Comparison of ENCODE assay signal across 14 cellular contexts in the genomic region with DNA sequence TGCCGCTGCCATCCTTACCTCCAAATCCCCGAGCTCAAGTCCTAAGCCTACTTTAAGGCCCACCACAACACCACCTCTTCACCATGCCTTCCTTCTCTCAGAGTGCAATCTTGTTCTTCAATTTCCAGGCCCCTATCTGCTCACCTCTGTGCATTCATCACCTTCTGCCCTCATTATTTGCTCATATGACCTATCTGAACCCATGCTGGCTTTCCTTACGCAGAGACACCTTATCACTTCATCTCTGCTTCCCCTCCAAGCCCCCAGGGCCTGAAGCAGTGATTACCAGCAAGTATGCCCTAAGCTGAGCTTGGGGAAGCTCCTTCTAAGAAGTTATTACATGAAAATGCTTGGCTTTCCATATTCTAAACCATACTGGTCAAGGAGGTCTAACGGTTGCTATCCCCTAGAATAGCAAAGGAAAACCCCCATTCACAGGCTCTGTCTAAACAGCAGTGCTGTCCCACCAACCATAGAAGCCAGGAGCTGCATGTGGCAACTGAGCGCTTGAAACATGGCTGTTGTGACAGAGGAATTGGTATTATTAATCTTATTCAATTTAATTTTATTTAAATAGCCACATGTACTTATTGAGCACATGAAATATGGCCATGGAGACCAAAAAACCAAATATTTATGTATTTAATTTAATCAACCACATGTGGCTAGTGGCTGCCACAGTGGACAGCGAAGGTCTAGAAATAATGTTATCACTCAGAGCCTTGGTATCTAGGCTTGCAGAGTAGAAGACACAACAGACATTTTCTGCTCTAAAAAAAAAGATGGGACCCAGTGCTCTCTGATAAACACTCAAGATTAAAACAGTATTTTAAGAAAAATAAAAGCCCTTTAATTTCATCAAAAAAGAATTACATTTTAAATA. TPM values are rescaled to one million over a fixed set of nuclear protein-coding genes. Genes with fewer than 3 reads are reported as not detected.
DNase-seq lines count a peak whose midpoint lies in the region; ATAC-seq and TF ChIP-seq lines count a peak whose summit lies in the region.
"Had no signal": no experiment of that assay in that cellular context is flagged by ENCODE, and none has a peak within 500 bp of the region (broad histone marks: within the 10 kb centered on the region; RNA-seq: fewer than 3 reads in every experiment).

No MANE protein-coding gene starts in this region.

- intact Hi-C loops in activated CD4-positive, alpha-beta T cell treated with anti-CD3 and anti-CD28 coated beads for 36 hours (cut with DNase I, micrococcal nuclease) = no loop called here
- intact Hi-C loops in psoas muscle (cut with DNase I) = no loop called here

- peaks cover 91% of the 10 kb centered on the region for H4K20me1 ChIP-seq in Karpas-422 (ENCODE audit: insufficient read depth, low read depth, low read length)

- H3K4me3 ChIP-seq in Karpas-422 (ENCODE audit: low read length) = peak overlapping the region; percentile 19; the same call in 1 of the 2 replicates
- H3K4me3 ChIP-seq in psoas muscle = no peak overlapping the region
- H3K4me3 ChIP-seq: A549, skin epidermis, transverse colon had no signal

- no peak for ATAC-seq in activated CD4-positive, alpha-beta T cell treated with anti-CD3 and anti-CD28 coated beads for 36 hours
- ATAC-seq in central memory CD8-positive, alpha-beta T cell (replicated peaks; ENCODE audit: extremely low read depth, poor library complexity, severe bottlenecking) = peak; percentile 31
- peak in 3 of 4 donors; percentile 35 to 56 (median 40) for ATAC-seq in psoas muscle
- ATAC-seq in GM18511 (IDR thresholded peaks at IDR 0.05; ENCODE audit: unreplicated experiment) = no peak
- ATAC-seq in GM19023 (IDR thresholded peaks at IDR 0.05; ENCODE audit: unreplicated experiment) = no peak
- ATAC-seq: A549 had no signal

- no peaks in the 10 kb centered on the region for H3K9me3 ChIP-seq in Karpas-422 (ENCODE audit: low read length)
- no peaks in the 10 kb centered on the region for H3K9me3 ChIP-seq in psoas muscle
- H3K9me3 ChIP-seq: A549, transverse colon had no signal

- peak overlapping the region; percentile 12 for H3K4me3 Mint-ChIP-seq in activated CD4-positive, alpha-beta T cell treated with anti-CD3 and anti-CD28 coated beads for 36 hours
- peak overlapping the region; percentile 65 for H3K4me3 Mint-ChIP-seq in central memory CD8-positive, alpha-beta T cell

- WGBS in psoas muscle, 3 donors = 73 to 80% (median 76%) methylated on average over 6 of the region's 6 CpGs

- peaks cover 3% of the 10 kb centered on the region for H3K36me3 Mint-ChIP-seq in activated CD4-positive, alpha-beta T cell treated with anti-CD3 and anti-CD28 coated beads for 36 hours (ENCODE audit: low read depth)
- peaks cover 12% of the 10 kb centered on the region for H3K36me3 Mint-ChIP-seq in central memory CD8-positive, alpha-beta T cell (ENCODE audit: insufficient read depth)

- no peak for DNase-seq in activated CD4-positive, alpha-beta T cell treated with anti-CD3 and anti-CD28 coated beads for 36 hours
- DNase-seq in activated CD4-positive, alpha-beta T cell treated with anti-CD3 and anti-CD28 coated beads for 4 hours = no peak
- DNase-seq in Karpas-422 (no peak), psoas muscle (no peak), superior temporal gyrus (ENCODE audit: extremely low spot score) (no peak)
- no peak for DNase-seq in central memory CD8-positive, alpha-beta T cell (ENCODE audit: low spot score in 2 of 2)
- DNase-seq: left ventricle myocardium superior; NCI-H2081 treated with DMSO at 0.1 percent for 48 hours; NK-92 treated with Interleukin-12 subunit alpha and Interleukin-12 subunit beta, amount 100 ng/mL, for 24 hours; transverse colon had no signal

- H3K79me2 ChIP-seq in Karpas-422 (ENCODE audit: low read length) = peaks cover 49% of the 10 kb centered on the region

- H3K9me2 ChIP-seq in Karpas-422 (replicated peaks; ENCODE audit: insufficient read depth, low read length) = no peaks in the 10 kb centered on the region

- H3K4me1 ChIP-seq in Karpas-422 (ENCODE audit: low read length) = peaks cover 86% of the 10 kb centered on the region
- peaks cover 82% of the 10 kb centered on the region for H3K4me1 ChIP-seq in psoas muscle

- peak overlapping the region; percentile 58 for H3K4me2 ChIP-seq in Karpas-422 (ENCODE audit: low read depth, low read length, poor library complexity, severe bottlenecking)
- H3K4me2 ChIP-seq: A549 had no signal

- H3K36me3 ChIP-seq in Karpas-422 (ENCODE audit: insufficient read depth, low read length) (no peaks in the 10 kb centered on the region), psoas muscle (ENCODE audit: insufficient read depth in 1 of 2, low read depth in 1 of 2) (no peaks in the 10 kb centered on the region)
- H3K36me3 ChIP-seq: transverse colon had no signal

- peaks cover 87% of the 10 kb centered on the region for H3K4me1 Mint-ChIP-seq in activated CD4-positive, alpha-beta T cell treated with anti-CD3 and anti-CD28 coated beads for 36 hours
- H3K4me1 Mint-ChIP-seq in central memory CD8-positive, alpha-beta T cell = peaks cover 79% of the 10 kb centered on the region

- H3K9ac ChIP-seq in Karpas-422 (ENCODE audit: low read length) = no peak overlapping the region

- no peak for TF ChIP-seq CTCF in psoas muscle (IDR thresholded peaks at IDR 0.05)

- no peak overlapping the region for H3K27ac ChIP-seq in Karpas-422 (ENCODE audit: low read length)
- peak overlapping the region; percentile 67 for H3K27ac ChIP-seq in psoas muscle
- H3K27ac ChIP-seq: A549, skin epidermis, transverse colon had no signal

- H3K9me3 Mint-ChIP-seq in activated CD4-positive, alpha-beta T cell treated with anti-CD3 and anti-CD28 coated beads for 36 hours (ENCODE audit: low read depth) = no peaks in the 10 kb centered on the region
- H3K9me3 Mint-ChIP-seq in central memory CD8-positive, alpha-beta T cell = no peaks in the 10 kb centered on the region

- H2AFZ ChIP-seq in Karpas-422 (ENCODE audit: low read length) = no peak overlapping the region

- POLR2A ChIA-PET in activated CD4-positive, alpha-beta T cell treated with anti-CD3 and anti-CD28 coated beads for 36 hours (lab: Charles Lee) = interaction anchor here (0.9 kb wide), 1 partner anchor 153 kb away, joined by 3 read pairs; no protein-coding TSS in a partner anchor

- H3K27ac Mint-ChIP-seq in activated CD4-positive, alpha-beta T cell treated with anti-CD3 and anti-CD28 coated beads for 36 hours = peak overlapping the region; percentile 32
- H3K27ac Mint-ChIP-seq in central memory CD8-positive, alpha-beta T cell (ENCODE audit: low read depth) = no peak overlapping the region

- CTCF ChIA-PET in activated CD4-positive, alpha-beta T cell treated with anti-CD3 and anti-CD28 coated beads for 36 hours (lab: Charles Lee) = interaction anchor here (0.6 to 7.8 kb wide), 6 partner anchors 13 to 185 kb away, joined by 3 to 78 read pairs (median 4); no protein-coding TSS in a partner anchor

- no peaks in the 10 kb centered on the region for H3K27me3 Mint-ChIP-seq in activated CD4-positive, alpha-beta T cell treated with anti-CD3 and anti-CD28 coated beads for 36 hours
- no peaks in the 10 kb centered on the region for H3K27me3 Mint-ChIP-seq in central memory CD8-positive, alpha-beta T cell

- H3K27me3 ChIP-seq in Karpas-422 (ENCODE audit: low read length) = peaks cover 15% of the 10 kb centered on the region; the same call in 1 of the 2 replicates
- no peaks in the 10 kb centered on the region for H3K27me3 ChIP-seq in psoas muscle (ENCODE audit: insufficient read depth in 3 of 3, low read length in 2 of 3)
- H3K27me3 ChIP-seq: transverse colon had no signal

RNA-seq across cellular contexts. Expression of a gene that starts 13.9 kb away (rescaled TPM):
- total RNA-seq in activated CD4-positive, alpha-beta T cell treated with anti-CD3 and anti-CD28 coated beads for 36 hours = 100 to 1,000 TPM; 165 to 198 TPM
- total RNA-seq in Karpas-422 (2014; rRNA removed; shearing (Covaris generic); ENCODE audit: low replicate concordance) = 38.6 and 42.5 TPM in 2 replicates
- total RNA-seq in psoas muscle = 100 to 1,000 TPM in 3 of 4 donors, 10 to 100 TPM in 1; 87.5 to 135 (median 120) TPM
- 100 to 1,000 TPM in 1 of 3 donors, 10 to 100 TPM in 2; 41.6 to 108 (median 47.1) TPM for polyA plus RNA-seq in psoas muscle

Comparison
In these comparisons a context has a peak if more than half of its experiments do, and no peak if none do; other contexts are left out.
1. ATAC-seq: peak in central memory CD8-positive, alpha-beta T cell (single experiment) and psoas muscle (3 of 4); none in activated CD4-positive, alpha-beta T cell treated with anti-CD3 and anti-CD28 coated beads for 36 hours (single experiment), GM18511 (single experiment) and GM19023 (single experiment).